Comparison of ENCODE assay signal across 8 cellular contexts in genomic region chr17:20896153-20896649, GRCh38.
DNase-seq lines count a peak whose midpoint lies in the region; ATAC-seq and TF ChIP-seq lines count a peak whose summit lies in the region.

No MANE protein-coding gene starts in this region.

- ATAC-seq in lower lobe of right lung = peak; percentile 23 to 24
- no peak for ATAC-seq in GM18873 (IDR thresholded peaks at IDR 0.05; ENCODE audit: low FRiP score, unreplicated experiment)
- ATAC-seq in HG03159 (IDR thresholded peaks at IDR 0.05; ENCODE audit: unreplicated experiment) = no peak

- peak; percentile 63 for DNase-seq in activated CD4-positive, CD25-positive, alpha-beta regulatory T cell treated with anti-CD3 and anti-CD28 coated beads, Interleukin-2, amount 50 U/mL, for 72 hours
- no peak for DNase-seq in activated CD4-positive, CD25-positive, alpha-beta regulatory T cell (lab: John Stamatoyannopoulos, UW)
- peak; percentile 4 for DNase-seq in astrocyte of the spinal cord (ENCODE audit: low read depth, low spot score)
- no peak for DNase-seq in lower lobe of right lung
- peak; percentile 77 for DNase-seq in testis
- DNase-seq in NCI-H774 (lab: John Stamatoyannopoulos, UW) = no peak

- H3K4me3 ChIP-seq in astrocyte of the spinal cord (ENCODE audit: low read depth, low read length) (no peak overlapping the region), lower lobe of right lung (no peak overlapping the region), testis (peak overlapping the region in 1 of 2 donors; percentile 7)

- intact Hi-C loops in lower lobe of right lung (cut with DNase I) (no loop called here), testis (cut with DNase I; ENCODE audit: low total_unique reads) (no loop called here)

- H3K36me3 ChIP-seq in lower lobe of right lung = no peaks in the 10 kb centered on the region
- no peaks in the 10 kb centered on the region for H3K36me3 ChIP-seq in testis (ENCODE audit: low read depth, missing control alignments)

- peak; percentile 7 for TF ChIP-seq CTCF in astrocyte of the spinal cord (IDR thresholded peaks at IDR 0.05; ENCODE audit: low read depth, low read length)
- TF ChIP-seq CTCF in lower lobe of right lung (IDR thresholded peaks at IDR 0.05) = no peak
- no peak for TF ChIP-seq CTCF in testis (IDR thresholded peaks at IDR 0.05)

- 54 to 92% methylated on average over 4 to 30 of the region's 30 CpGs for WGBS in testis, 2 donors

- TF ChIP-seq POLR2A in testis (IDR thresholded peaks at IDR 0.05) = no peak

- H3K27ac ChIP-seq in lower lobe of right lung (no peak overlapping the region), testis (no peak overlapping the region)

- H3K9me3 ChIP-seq in lower lobe of right lung = no peaks in the 10 kb centered on the region
- H3K9me3 ChIP-seq in testis = no peaks in the 10 kb centered on the region

- in situ Hi-C loops in astrocyte of the spinal cord (cut with HindIII; ENCODE audit: low sequenced_read_pairs) = no loop called here

- H3K27me3 ChIP-seq in lower lobe of right lung (ENCODE audit: low read depth) (no peaks in the 10 kb centered on the region), testis (no peaks in the 10 kb centered on the region)

- H3K4me1 ChIP-seq in lower lobe of right lung = no peaks in the 10 kb centered on the region
- H3K4me1 ChIP-seq in testis = no peaks in the 10 kb centered on the region

Comparison
In these comparisons a context has a peak if more than half of its experiments do, and no peak if none do; other contexts are left out.
1. DNase-seq: peak in activated CD4-positive, CD25-positive, alpha-beta regulatory T cell treated with anti-CD3 and anti-CD28 coated beads, Interleukin-2, amount 50 U/mL, for 72 hours (single experiment), astrocyte of the spinal cord (single experiment) and testis (single experiment); none in activated CD4-positive, CD25-positive, alpha-beta regulatory T cell (0 of 4), lower lobe of right lung (single experiment) and NCI-H774 (single experiment).
2. ATAC-seq: peak in lower lobe of right lung (2 of 2); none in GM18873 (single experiment) and HG03159 (single experiment).